Comparison of ENCODE assay signal across 1 cellular context in genomic region chr9:130693426-130694191, GRCh38.
TF ChIP-seq lines count a peak whose summit lies in the region.

EXOSC2 (plus strand) TSS chr9:130693780; CDS start chr9:130693792, 12 bp downstream.

TF ChIP-seq in SK-N-SH, 30 proteins besides CTCF, POLR2A, EP300 and RAD21 (continued from another document):
- TF ChIP-seq USF1 (IDR thresholded peaks at IDR 0.05; ENCODE audit: borderline replicate concordance, low read depth) = no peak
- peak; percentile 96 for TF ChIP-seq TAF1 (IDR thresholded peaks at IDR 0.05; ENCODE audit: borderline replicate concordance, low read depth, low read length)
- no peak for TF ChIP-seq IRF3 (IDR thresholded peaks at IDR 0.05; ENCODE audit: low read depth, low read length)
